ENCODE assay signal across 8 cellular contexts in the genomic region with DNA sequence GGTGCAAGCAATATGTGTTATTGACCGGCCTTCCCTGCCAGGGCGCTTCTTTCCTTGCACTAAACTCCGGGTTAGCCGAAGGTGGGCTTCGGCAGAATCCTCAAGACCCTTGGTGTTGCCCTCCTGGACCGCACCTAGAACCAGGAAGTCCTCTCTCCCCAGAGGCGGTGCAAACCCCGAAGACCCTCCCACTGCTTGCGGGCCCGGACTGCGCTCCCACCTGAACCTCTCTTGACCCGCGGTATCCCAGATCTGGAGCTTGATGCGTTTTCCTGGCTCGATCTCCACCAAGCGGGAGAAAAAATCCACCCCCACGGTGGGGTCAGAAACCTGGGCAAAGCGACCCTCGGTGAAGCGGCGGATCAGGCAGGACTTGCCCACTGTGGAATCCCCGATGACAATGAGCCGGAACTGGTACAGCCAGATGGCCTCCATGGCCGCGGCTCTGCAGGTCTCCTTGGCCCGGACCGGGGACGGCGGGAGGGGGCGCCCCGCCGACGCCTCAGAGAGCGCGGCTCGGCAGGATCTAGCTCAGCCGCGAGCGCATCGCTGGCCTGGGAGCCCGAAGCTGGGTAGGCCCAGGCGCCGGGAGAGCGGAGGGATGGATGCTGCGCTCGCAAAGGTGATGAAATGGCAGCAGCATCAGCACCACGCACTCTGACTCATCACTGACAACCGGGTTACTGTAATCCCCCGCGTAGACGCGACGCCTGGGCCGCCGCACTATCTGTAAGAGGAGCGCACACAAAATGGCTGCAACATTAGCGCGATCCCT. TPM values are rescaled to one million over a fixed set of nuclear protein-coding genes. Genes with fewer than 3 reads are reported as not detected.
DNase-seq lines count a peak whose midpoint lies in the region; ATAC-seq and TF ChIP-seq lines count a peak whose summit lies in the region.

A gene with protein sequence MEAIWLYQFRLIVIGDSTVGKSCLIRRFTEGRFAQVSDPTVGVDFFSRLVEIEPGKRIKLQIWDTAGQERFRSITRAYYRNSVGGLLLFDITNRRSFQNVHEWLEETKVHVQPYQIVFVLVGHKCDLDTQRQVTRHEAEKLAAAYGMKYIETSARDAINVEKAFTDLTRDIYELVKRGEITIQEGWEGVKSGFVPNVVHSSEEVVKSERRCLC (minus strand): TSS at position 638 of the 775 bp plus-strand sequence. CDS start 203 bp downstream, at position 435.

- ATAC-seq in GM19043 (IDR thresholded peaks at IDR 0.05; ENCODE audit: low read depth, unreplicated experiment) (peak; percentile 88), HG03378 (IDR thresholded peaks at IDR 0.05; ENCODE audit: unreplicated experiment) (peak; percentile 80)

- peak within 1 kb of the TSS; percentile 69 for H3K4me2 ChIP-seq in BLaER1

- H3K27me3 ChIP-seq in BLaER1 = 0 out of 2 replicates have a peak, but pooled peaks cover 8% of the 10 kb centered on the region

- no peaks in the 10 kb centered on the region for H3K9me3 ChIP-seq in BLaER1

- TF ChIP-seq CTCF in epithelial cell of esophagus (IDR thresholded peaks at IDR 0.05; ENCODE audit: insufficient read depth, low read depth, low read length, missing control alignments) = no peak

- H4K20me1 ChIP-seq in BLaER1 = no peaks in the 10 kb centered on the region

- H3K9ac ChIP-seq in BLaER1 = peak within 1 kb of the TSS; percentile 80

- DNase-seq in NCI-H526 treated with DMSO at 0.1 percent for 48 hours (lab: John Stamatoyannopoulos, UW) (peak; percentile 92), epithelial cell of esophagus (ENCODE audit: low read depth) (peak; percentile 75), mucosa of gallbladder (ENCODE audit: low spot score) (peak; percentile 39)
- peak; percentile 31 for DNase-seq in activated CD8-positive, alpha-beta memory T cell treated with anti-CD3 and anti-CD28 coated beads, Interleukin-2, amount 50 U/mL, for 24 hours (ENCODE audit: extremely low read depth)
- DNase-seq in stimulated activated CD8-positive, alpha-beta memory T cell treated with anti-CD3 and anti-CD28 coated beads, Interleukin-4, amount 100 ng/mL, for 4 hours (ENCODE audit: low read depth in 2 of 2, low spot score in 1 of 2) = peak; percentile 31 to 58

- H3K4me3 ChIP-seq in BLaER1 (peak within 1 kb of the TSS; percentile 77), epithelial cell of esophagus (ENCODE audit: low read length) (no peak within 1 kb of the TSS)

- peak within 1 kb of the TSS; percentile 72 for H3K27ac ChIP-seq in BLaER1

- H3K4me1 ChIP-seq in BLaER1 = no peaks in the 10 kb centered on the region

- peaks cover 11% of the 10 kb centered on the region; the same call in 1 of the 2 replicates for H3K36me3 ChIP-seq in BLaER1

RNA-seq across cellular contexts. Expression of the gene that starts here (rescaled TPM):
- total RNA-seq in mucosa of gallbladder = 1.2 TPM

Comparison
In these comparisons a context has a peak if more than half of its experiments do, and no peak if none do; other contexts are left out.
1. DNase-seq: peak in every context shown above with its lines; median percentile 92 in NCI-H526 treated with DMSO at 0.1 percent for 48 hours; 75 in epithelial cell of esophagus; 44 in stimulated activated CD8-positive, alpha-beta memory T cell treated with anti-CD3 and anti-CD28 coated beads, Interleukin-4, amount 100 ng/mL, for 4 hours; 39 in mucosa of gallbladder; 31 in activated CD8-positive, alpha-beta memory T cell treated with anti-CD3 and anti-CD28 coated beads, Interleukin-2, amount 50 U/mL, for 24 hours.